21 cellular contexts compared by ENCODE assay signal in genomic region chr17:74868908-74869255, GRCh38. TPM values are rescaled to one million over a fixed set of nuclear protein-coding genes. Genes with fewer than 3 reads are reported as not detected.
A peak's percentile ranks its signal among the peaks of the same experiment; 100 is the strongest.
DNase-seq lines count a peak whose midpoint lies in the region; ATAC-seq, FAIRE-seq and TF ChIP-seq lines count a peak whose summit lies in the region.
"Had no signal": no experiment of that assay in that cellular context is flagged by ENCODE, and none has a peak within 500 bp of the region (broad histone marks: within the 10 kb centered on the region; RNA-seq: fewer than 3 reads in every experiment).

No MANE protein-coding gene starts in this region.

- H3K36me3 Mint-ChIP-seq in CD8-positive, alpha-beta memory T cell, result peaks cover 0 to 6% (median 4%) of the 10 kb centered on the region in 3 donors
- H3K36me3 Mint-ChIP-seq in stimulated activated naive B cell treated with anti-CD40 and anti-IgM and Interleukin-4, amounts not matched to agents 10 μg/mL and 1 μg/mL and 100 μg/mL, for 72 hours, result peaks cover 5 to 8% of the 10 kb centered on the region in 2 donors
- H3K36me3 Mint-ChIP-seq in immature natural killer cell, result peaks cover 0 to 3% (median 0%) of the 10 kb centered on the region in 3 donors

- H3K27me3 ChIP-seq in CD8-positive, alpha-beta memory T cell (ENCODE audit: insufficient read depth, low read length, poor library complexity, severe bottlenecking), result no peaks in the 10 kb centered on the region
- H3K27me3 ChIP-seq in K562 (ENCODE audit: control insufficient read depth in 2 of 2, insufficient read depth in 2 of 2, low read length in 2 of 2), result no peaks in the 10 kb centered on the region
- H3K27me3 ChIP-seq: BE2C had no signal

- H3K9me1 ChIP-seq in K562 (ENCODE audit: control insufficient read depth, insufficient read depth, low read length), result no peaks in the 10 kb centered on the region

- no peaks in the 10 kb centered on the region for H3K27me3 Mint-ChIP-seq in CD8-positive, alpha-beta memory T cell
- peaks cover 0 to 5% of the 10 kb centered on the region in 2 donors for H3K27me3 Mint-ChIP-seq in stimulated activated naive B cell treated with anti-CD40 and anti-IgM and Interleukin-4, amounts not matched to agents 10 μg/mL and 1 μg/mL and 100 μg/mL, for 72 hours
- peaks cover 8 to 12% (median 9%) of the 10 kb centered on the region in 3 donors for H3K27me3 Mint-ChIP-seq in immature natural killer cell (ENCODE audit: low read depth in 3 of 3)

- peak overlapping the region; percentile 47 for H3K27ac ChIP-seq in CD8-positive, alpha-beta memory T cell (ENCODE audit: low read depth, low read length)
- no peak overlapping the region for H3K27ac ChIP-seq in HEK293 (ENCODE audit: extremely low read depth, low read depth, low read length)
- H3K27ac ChIP-seq in K562 (ENCODE audit: extremely low read depth, low read depth, low read length), result peak overlapping the region; percentile 89

- H3K27ac Mint-ChIP-seq in CD8-positive, alpha-beta memory T cell, result no peak overlapping the region
- H3K27ac Mint-ChIP-seq in stimulated activated naive B cell treated with anti-CD40 and anti-IgM and Interleukin-4, amounts not matched to agents 10 μg/mL and 1 μg/mL and 100 μg/mL, for 72 hours, result peak overlapping the region; percentile 27
- no peak overlapping the region for H3K27ac Mint-ChIP-seq in immature natural killer cell

- no peak for ATAC-seq in K562
- no peak for ATAC-seq in stimulated activated naive B cell treated with anti-CD40 and anti-IgM and Interleukin-4, amounts not matched to agents 10 μg/mL and 1 μg/mL and 100 μg/mL, for 72 hours (replicated peaks)
- no peak for ATAC-seq in GM21576 (IDR thresholded peaks at IDR 0.05; ENCODE audit: unreplicated experiment)
- ATAC-seq: HCT116 had no signal

- CTCF ChIA-PET in CD8-positive, alpha-beta memory T cell (lab: Charles Lee), result interaction anchor here (0.8 to 11.3 kb wide), 5 partner anchors 9 to 211 kb away, joined by 3 to 90 read pairs (median 4); no protein-coding TSS in a partner anchor
- CTCF ChIA-PET in HEK293 (lab: Yijun Ruan, JAX), result interaction anchor here (0.5 to 11.9 kb wide), 6 partner anchors 11 to 89 kb away, joined by 3 to 239 read pairs (median 6); no protein-coding TSS in a partner anchor
- CTCF ChIA-PET in K562 (lab: Yijun Ruan, JAX; ENCODE audit: low intra/inter-chr PET ratio), result no interaction called here

- FAIRE-seq in K562 (lab: Jason Lieb, UNC), result no peak
- FAIRE-seq: A204.1, D721Med, GM12892, GM18507 had no signal

- no peak overlapping the region for H3K4me3 Mint-ChIP-seq in CD8-positive, alpha-beta memory T cell
- no peak overlapping the region for H3K4me3 Mint-ChIP-seq in stimulated activated naive B cell treated with anti-CD40 and anti-IgM and Interleukin-4, amounts not matched to agents 10 μg/mL and 1 μg/mL and 100 μg/mL, for 72 hours
- H3K4me3 Mint-ChIP-seq in immature natural killer cell, result no peak overlapping the region

- intact Hi-C loops in K562 (cut with micrococcal nuclease), result loop anchor here (5.0 kb wide), 2 partner anchors 88 to 122 kb away; partner anchors contain the start of gene NHERF1

- H3K79me2 ChIP-seq in K562 (ENCODE audit: control insufficient read depth, insufficient read depth, low read length), result peaks cover 28% of the 10 kb centered on the region

- peak overlapping the region; percentile 45 to 87 for H3K9ac ChIP-seq in K562 (ENCODE audit: insufficient read depth in 1 of 2, low read depth in 2 of 2, low read length in 2 of 2)

- POLR2A ChIA-PET in CD8-positive, alpha-beta memory T cell (lab: Charles Lee), result no interaction called here
- POLR2A ChIA-PET in HEK293 (lab: Yijun Ruan, JAX), result interaction anchor here (1.5 kb wide), 1 partner anchor 123 kb away, joined by 5 read pairs; no protein-coding TSS in a partner anchor
- POLR2A ChIA-PET in K562 (lab: Yijun Ruan, JAX), result interaction anchor here (0.5 to 1.8 kb wide), 10 partner anchors 9 to 458 kb away, joined by 3 to 7 read pairs (median 4); partner anchors contain the start of genes HID1 and OTOP2

- no peaks in the 10 kb centered on the region for H3K9me3 ChIP-seq in CD8-positive, alpha-beta memory T cell (ENCODE audit: low read length)
- H3K9me3 ChIP-seq in HEK293 (ENCODE audit: control insufficient read depth, insufficient read depth, low read depth, low read length) (no peaks in the 10 kb centered on the region), K562 (replicated peaks; ENCODE audit: control insufficient read depth, insufficient read depth, low read depth, low read length) (no peaks in the 10 kb centered on the region)
- H3K9me3 ChIP-seq: BE2C, Caco-2 had no signal

- H3K4me2 ChIP-seq in K562 (ENCODE audit: insufficient read depth, low read length), result peak overlapping the region; percentile 76

- 56% methylated on average over 6 of the region's 6 CpGs for WGBS in K562 (ENCODE audit: insufficient coverage, low coverage, missing lambda C conversion rate)

- in situ Hi-C loops in K562 (cut with MboI), result no loop called here

- H3K4me1 Mint-ChIP-seq in CD8-positive, alpha-beta memory T cell, result peaks cover 19 to 28% (median 25%) of the 10 kb centered on the region in 3 donors
- peaks cover 21 to 32% of the 10 kb centered on the region in 2 donors for H3K4me1 Mint-ChIP-seq in stimulated activated naive B cell treated with anti-CD40 and anti-IgM and Interleukin-4, amounts not matched to agents 10 μg/mL and 1 μg/mL and 100 μg/mL, for 72 hours
- peaks cover 11 to 23% of the 10 kb centered on the region in 2 donors for H3K4me1 Mint-ChIP-seq in immature natural killer cell

- no peak overlapping the region for H3K4me3 ChIP-seq in CD8-positive, alpha-beta memory T cell (ENCODE audit: low read length)
- H3K4me3 ChIP-seq in HEK293 (ENCODE audit: low read depth, low read length) (no peak overlapping the region), K562 (no peak overlapping the region)

- H2AFZ ChIP-seq in K562 (ENCODE audit: low read depth, low read length), result no peak overlapping the region; the same call in 1 of the 2 replicates

- H3K9me3 Mint-ChIP-seq in CD8-positive, alpha-beta memory T cell, result no peaks in the 10 kb centered on the region
- no peaks in the 10 kb centered on the region for H3K9me3 Mint-ChIP-seq in stimulated activated naive B cell treated with anti-CD40 and anti-IgM and Interleukin-4, amounts not matched to agents 10 μg/mL and 1 μg/mL and 100 μg/mL, for 72 hours
- H3K9me3 Mint-ChIP-seq in immature natural killer cell, result no peaks in the 10 kb centered on the region
- H3K9me3 Mint-ChIP-seq: CD4-positive, CD25-positive, alpha-beta regulatory T cell had no signal

- TF ChIP-seq CTCF in HEK293 (tag by site-specific recombination; IDR thresholded peaks at IDR 0.05), result no peak
- TF ChIP-seq CTCF in K562 (IDR thresholded peaks at IDR 0.05 in 2 of 3, conservative IDR thresholded peaks at IDR 0.05 in 1 of 3; ENCODE audit: insufficient read depth in 2 of 3, low read depth in 1 of 3, low read length in 3 of 3), result no peak

- no TSS peak for BruUV-seq in K562 (replicated peaks; lab: Mats Ljungman, UMichigan)

- no peaks in the 10 kb centered on the region for H3K36me3 ChIP-seq in CD8-positive, alpha-beta memory T cell (ENCODE audit: insufficient read depth, low read length)
- H3K36me3 ChIP-seq in HEK293 (ENCODE audit: control insufficient read depth in 2 of 2, insufficient read depth in 1 of 2, low read length in 2 of 2), result peaks cover 0 to 65% of the 10 kb centered on the region in 2 experiments; a peak in 1 of 3 replicates
- peaks cover 45% of the 10 kb centered on the region; the same call in 2 of the 3 replicates for H3K36me3 ChIP-seq in K562 (ENCODE audit: control insufficient read depth, insufficient read depth, low read length)
- H3K36me3 ChIP-seq: BE2C had no signal

- TF ChIP-seq POLR2A in K562 (conservative IDR thresholded peaks at IDR 0.05), result no peak

- peaks cover 10% of the 10 kb centered on the region for H3K4me1 ChIP-seq in CD8-positive, alpha-beta memory T cell (ENCODE audit: insufficient read depth, low read length)
- H3K4me1 ChIP-seq in HEK293 (ENCODE audit: control insufficient read depth, insufficient read depth, low read length), result peaks cover 7% of the 10 kb centered on the region
- peaks cover 54 to 75% of the 10 kb centered on the region in 2 experiments for H3K4me1 ChIP-seq in K562 (replicated peaks in 1 of 2; ENCODE audit: control insufficient read depth in 2 of 2, insufficient read depth in 2 of 2, low read length in 2 of 2)

- no peak for TF ChIP-seq RAD21 in K562 (CRISPR knock-in tag; conservative IDR thresholded peaks at IDR 0.05 in 1 of 2, IDR thresholded peaks at IDR 0.05 in 1 of 2)

- no peaks in the 10 kb centered on the region; the same call in 1 of the 2 replicates for H4K20me1 ChIP-seq in K562 (replicated peaks; ENCODE audit: control insufficient read depth, insufficient read depth, low read length)

- TF ChIP-seq EP300 in K562 (IDR thresholded peaks at IDR 0.05; ENCODE audit: low read length), result no peak

- DNase-seq in CD8-positive, alpha-beta memory T cell, result no peak
- DNase-seq in K562 (ENCODE audit: extremely low read depth in 1 of 4, low spot score in 3 of 4) (no peak), immature natural killer cell (no peak)
- no peak for DNase-seq in stimulated activated naive B cell treated with anti-CD40 and anti-IgM and Interleukin-4, amounts not matched to agents 10 μg/mL and 1 μg/mL and 100 μg/mL, for 72 hours
- DNase-seq: ACHN; BE2C; C1 segment of cervical spinal cord; Caco-2; CD4-positive, CD25-positive, alpha-beta regulatory T cell; DMS79; GDM1; GOT3; H7 had no signal

RNA-seq across cellular contexts. Expression of gene FDXR, which starts 3.9 kb away (rescaled TPM):
- 10 to 100 TPM; 32.9 to 33.3 TPM for total RNA-seq in CD8-positive, alpha-beta memory T cell
- polyA plus RNA-seq in CD8-positive, alpha-beta memory T cell, result 6.4 TPM
- 26.1 and 46.4 TPM in 2 replicates for total RNA-seq in K562 (2011; cell fraction: chromatin; rRNA removed; ENCODE audit: low replicate concordance)
- 39.0 and 42.5 TPM in 2 replicates for total RNA-seq in K562 (2011; cell fraction: nucleolus; rRNA removed)
- 25.0 and 34.7 TPM in 2 replicates for total RNA-seq in K562 (2011; cell fraction: nucleoplasm; rRNA removed)
- total RNA-seq in K562 (2014; rRNA removed) (62.2 and 76.4 TPM in 2 replicates), K562 (2014; rRNA removed; fragmentation: Illumina TruSeq; extraction: Trizol) (8.7 and 14.3 TPM in 2 replicates), K562 (2015; rRNA removed; fragmentation: Illumina TruSeq; extraction: Trizol) (40.6 and 46.1 TPM in 2 replicates), K562 (2021) (68.7 and 70.7 TPM in 2 replicates)
- polyA plus RNA-seq in K562 (2011; rRNA removed) (25.4 and 30.9 TPM in 2 replicates), K562 (2014; fragmentation: Illumina TruSeq; extraction: Trizol) (13.6 and 40.4 TPM in 2 replicates), K562 (2014; fragmentation: Nextera tagmentation; extraction: Ambion mirVana) (1 to 10 TPM in 1 of 2 experiments, under 1 TPM in 1; 0.89 to 2.8 TPM), K562 (2014; rRNA removed) (58.6 and 62.9 TPM in 2 replicates), immature natural killer cell (10 to 100 TPM in 1 of 3 donors, 1 to 10 TPM in 2; 3.9 to 10.3 (median 8.0) TPM)
- polyA plus RNA-seq in K562 (2011; cell fraction: cytosol; rRNA removed), result 27.8 and 83.2 TPM in 2 replicates
- polyA plus RNA-seq in K562 (2011; cell fraction: nucleus; rRNA removed), result 47.6 and 91.7 TPM in 2 replicates
- 64.0 and 126 TPM in 2 replicates for polyA plus RNA-seq in K562 (2012)
- polyA minus RNA-seq in K562 (2011; rRNA and poly(A)+ RNA removed), result 5.2 and 10.6 TPM in 2 replicates
- polyA minus RNA-seq in K562 (2011; cell fraction: cytosol; rRNA and poly(A)+ RNA removed), result 20.5 and 30.2 TPM in 2 replicates
- polyA minus RNA-seq in K562 (2011; cell fraction: nucleus; rRNA and poly(A)+ RNA removed), result 22.8 and 27.3 TPM in 2 replicates

RNA-seq across cellular contexts. Expression of gene GRIN2C, which starts 9.2 kb away (rescaled TPM):
- not detected for total RNA-seq in CD8-positive, alpha-beta memory T cell
- not detected for polyA plus RNA-seq in CD8-positive, alpha-beta memory T cell
- total RNA-seq in K562 (2011; cell fraction: chromatin; rRNA removed; ENCODE audit: low replicate concordance), result 1.3 and 4.1 TPM in 2 replicates
- total RNA-seq in K562 (2011; cell fraction: nucleolus; rRNA removed), result 0.66 and 1.7 TPM in 2 replicates
- total RNA-seq in K562 (2011; cell fraction: nucleoplasm; rRNA removed), result 1.2 and 1.5 TPM in 2 replicates
- total RNA-seq in K562 (2014; rRNA removed) (under 0.01 and 0.16 TPM in 2 replicates), K562 (2014; rRNA removed; fragmentation: Illumina TruSeq; extraction: Trizol) (0.03 and 0.04 TPM in 2 replicates), K562 (2015; rRNA removed; fragmentation: Illumina TruSeq; extraction: Trizol) (0.07 and 0.08 TPM in 2 replicates), K562 (2021) (0.33 and 0.40 TPM in 2 replicates)
- polyA plus RNA-seq in K562 (2011; rRNA removed) (0.08 and 0.10 TPM in 2 replicates), K562 (2014; fragmentation: Illumina TruSeq; extraction: Trizol) (0.10 TPM in 1 of 2 replicates, not detected in the other), K562 (2014; fragmentation: Nextera tagmentation; extraction: Ambion mirVana) (not detected), K562 (2014; rRNA removed) (0.08 and 0.20 TPM in 2 replicates), immature natural killer cell (under 1 TPM in 1 of 3 donors, not detected in 2; 0.66 TPM)
- 0.04 and 0.06 TPM in 2 replicates for polyA plus RNA-seq in K562 (2011; cell fraction: cytosol; rRNA removed)
- 0.29 and 0.68 TPM in 2 replicates for polyA plus RNA-seq in K562 (2011; cell fraction: nucleus; rRNA removed)
- polyA plus RNA-seq in K562 (2012), result 0.16 and 0.66 TPM in 2 replicates
- 0.06 TPM in 1 of 2 replicates, not detected in the other for polyA minus RNA-seq in K562 (2011; rRNA and poly(A)+ RNA removed)
- polyA minus RNA-seq in K562 (2011; cell fraction: cytosol; rRNA and poly(A)+ RNA removed), result not detected in 2 replicates
- 0.11 and 0.27 TPM in 2 replicates for polyA minus RNA-seq in K562 (2011; cell fraction: nucleus; rRNA and poly(A)+ RNA removed)
- total RNA-seq: CD4-positive, CD25-positive, alpha-beta regulatory T cell; Daoy; H7 had no signal
- polyA plus RNA-seq: CD4-positive, CD25-positive, alpha-beta regulatory T cell had no signal

RNA-seq across cellular contexts. Expression of gene FADS6, which starts 24.6 kb away (rescaled TPM):
- total RNA-seq in CD8-positive, alpha-beta memory T cell, result not detected
- polyA plus RNA-seq in CD8-positive, alpha-beta memory T cell, result not detected
- not detected in 2 replicates for total RNA-seq in K562 (2011; cell fraction: chromatin; rRNA removed; ENCODE audit: low replicate concordance)
- 0.26 TPM in 1 of 2 replicates, not detected in the other for total RNA-seq in K562 (2011; cell fraction: nucleolus; rRNA removed)
- total RNA-seq in K562 (2011; cell fraction: nucleoplasm; rRNA removed), result 0.29 TPM in 1 of 2 replicates, not detected in the other
- total RNA-seq in K562 (2014; rRNA removed) (not detected in 2 replicates), K562 (2014; rRNA removed; fragmentation: Illumina TruSeq; extraction: Trizol) (not detected in 2 replicates), K562 (2015; rRNA removed; fragmentation: Illumina TruSeq; extraction: Trizol) (0.22 TPM in 1 of 2 replicates, not detected in the other), K562 (2021) (not detected in 2 replicates)
- polyA plus RNA-seq in K562 (2011; rRNA removed) (0.12 and 0.18 TPM in 2 replicates), K562 (2014; fragmentation: Illumina TruSeq; extraction: Trizol) (not detected in 2 replicates), K562 (2014; fragmentation: Nextera tagmentation; extraction: Ambion mirVana) (not detected), K562 (2014; rRNA removed) (not detected in 2 replicates), immature natural killer cell (not detected)
- 0.13 and 0.36 TPM in 2 replicates for polyA plus RNA-seq in K562 (2011; cell fraction: cytosol; rRNA removed)
- polyA plus RNA-seq in K562 (2011; cell fraction: nucleus; rRNA removed), result 0.07 and 0.44 TPM in 2 replicates
- polyA plus RNA-seq in K562 (2012), result 0.08 and 0.22 TPM in 2 replicates
- not detected in 2 replicates for polyA minus RNA-seq in K562 (2011; rRNA and poly(A)+ RNA removed)
- polyA minus RNA-seq in K562 (2011; cell fraction: cytosol; rRNA and poly(A)+ RNA removed), result 0.38 TPM in 1 of 2 replicates, not detected in the other
- not detected in 2 replicates for polyA minus RNA-seq in K562 (2011; cell fraction: nucleus; rRNA and poly(A)+ RNA removed)
- total RNA-seq: CD4-positive, CD25-positive, alpha-beta regulatory T cell; Daoy; H7 had no signal
- polyA plus RNA-seq: CD4-positive, CD25-positive, alpha-beta regulatory T cell had no signal

RNA-seq across cellular contexts. Expression of gene USH1G, which starts 54.2 kb away (rescaled TPM):
- total RNA-seq in CD8-positive, alpha-beta memory T cell, result not detected
- polyA plus RNA-seq in CD8-positive, alpha-beta memory T cell, result not detected
- total RNA-seq in K562 (2011; cell fraction: chromatin; rRNA removed; ENCODE audit: low replicate concordance), result 2.8 and 9.8 TPM in 2 replicates
- total RNA-seq in K562 (2011; cell fraction: nucleolus; rRNA removed), result 7.1 and 8.3 TPM in 2 replicates
- total RNA-seq in K562 (2011; cell fraction: nucleoplasm; rRNA removed), result 4.5 and 5.5 TPM in 2 replicates
- total RNA-seq in K562 (2014; rRNA removed) (0.64 and 1.2 TPM in 2 replicates), K562 (2014; rRNA removed; fragmentation: Illumina TruSeq; extraction: Trizol) (0.16 and 0.22 TPM in 2 replicates), K562 (2015; rRNA removed; fragmentation: Illumina TruSeq; extraction: Trizol) (0.43 and 0.53 TPM in 2 replicates), K562 (2021) (1.00 and 1.4 TPM in 2 replicates)
- polyA plus RNA-seq in K562 (2011; rRNA removed) (0.57 and 0.77 TPM in 2 replicates), K562 (2014; fragmentation: Illumina TruSeq; extraction: Trizol) (0.42 and 0.71 TPM in 2 replicates), K562 (2014; fragmentation: Nextera tagmentation; extraction: Ambion mirVana) (not detected), K562 (2014; rRNA removed) (0.57 and 0.69 TPM in 2 replicates), immature natural killer cell (not detected)
- 0.65 and 1.9 TPM in 2 replicates for polyA plus RNA-seq in K562 (2011; cell fraction: cytosol; rRNA removed)
- 1.2 and 2.7 TPM in 2 replicates for polyA plus RNA-seq in K562 (2011; cell fraction: nucleus; rRNA removed)
- polyA plus RNA-seq in K562 (2012), result 1.5 and 2.1 TPM in 2 replicates
- 4.8 and 11.0 TPM in 2 replicates for polyA minus RNA-seq in K562 (2011; rRNA and poly(A)+ RNA removed)
- 0.82 and 1.6 TPM in 2 replicates for polyA minus RNA-seq in K562 (2011; cell fraction: cytosol; rRNA and poly(A)+ RNA removed)
- polyA minus RNA-seq in K562 (2011; cell fraction: nucleus; rRNA and poly(A)+ RNA removed), result 4.0 and 5.0 TPM in 2 replicates
- total RNA-seq: CD4-positive, CD25-positive, alpha-beta regulatory T cell; Daoy had no signal
- polyA plus RNA-seq: CD4-positive, CD25-positive, alpha-beta regulatory T cell had no signal

RNA-seq across cellular contexts. Expression of gene OTOP2, which starts 55.2 kb away (rescaled TPM):
- total RNA-seq in CD8-positive, alpha-beta memory T cell, result not detected
- not detected for polyA plus RNA-seq in CD8-positive, alpha-beta memory T cell
- 0.40 and 0.51 TPM in 2 replicates for total RNA-seq in K562 (2011; cell fraction: chromatin; rRNA removed; ENCODE audit: low replicate concordance)
- 0.17 and 0.26 TPM in 2 replicates for total RNA-seq in K562 (2011; cell fraction: nucleolus; rRNA removed)
- total RNA-seq in K562 (2011; cell fraction: nucleoplasm; rRNA removed), result 0.46 TPM in 1 of 2 replicates, not detected in the other
- total RNA-seq in K562 (2014; rRNA removed) (not detected in 2 replicates), K562 (2014; rRNA removed; fragmentation: Illumina TruSeq; extraction: Trizol) (0.11 TPM in 1 of 2 replicates, not detected in the other), K562 (2015; rRNA removed; fragmentation: Illumina TruSeq; extraction: Trizol) (0.19 and 0.36 TPM in 2 replicates), K562 (2021) (0.18 and 0.27 TPM in 2 replicates)
- polyA plus RNA-seq in K562 (2011; rRNA removed) (0.28 and 0.31 TPM in 2 replicates), K562 (2014; fragmentation: Illumina TruSeq; extraction: Trizol) (0.25 TPM in 1 of 2 replicates, not detected in the other), K562 (2014; fragmentation: Nextera tagmentation; extraction: Ambion mirVana) (under 1 TPM; 0.04 to 0.06 TPM), K562 (2014; rRNA removed) (0.08 and 0.09 TPM in 2 replicates), immature natural killer cell (not detected)
- 0.28 and 0.42 TPM in 2 replicates for polyA plus RNA-seq in K562 (2011; cell fraction: cytosol; rRNA removed)
- polyA plus RNA-seq in K562 (2011; cell fraction: nucleus; rRNA removed), result 1.1 and 1.2 TPM in 2 replicates
- 0.35 and 0.68 TPM in 2 replicates for polyA plus RNA-seq in K562 (2012)
- polyA minus RNA-seq in K562 (2011; rRNA and poly(A)+ RNA removed), result 0.09 TPM in 1 of 2 replicates, not detected in the other
- polyA minus RNA-seq in K562 (2011; cell fraction: cytosol; rRNA and poly(A)+ RNA removed), result not detected in 2 replicates
- polyA minus RNA-seq in K562 (2011; cell fraction: nucleus; rRNA and poly(A)+ RNA removed), result 0.27 and 0.33 TPM in 2 replicates
- total RNA-seq: Caco-2; CD4-positive, CD25-positive, alpha-beta regulatory T cell; Daoy; H7 had no signal
- polyA plus RNA-seq: CD4-positive, CD25-positive, alpha-beta regulatory T cell had no signal
